In the genomic region with DNA sequence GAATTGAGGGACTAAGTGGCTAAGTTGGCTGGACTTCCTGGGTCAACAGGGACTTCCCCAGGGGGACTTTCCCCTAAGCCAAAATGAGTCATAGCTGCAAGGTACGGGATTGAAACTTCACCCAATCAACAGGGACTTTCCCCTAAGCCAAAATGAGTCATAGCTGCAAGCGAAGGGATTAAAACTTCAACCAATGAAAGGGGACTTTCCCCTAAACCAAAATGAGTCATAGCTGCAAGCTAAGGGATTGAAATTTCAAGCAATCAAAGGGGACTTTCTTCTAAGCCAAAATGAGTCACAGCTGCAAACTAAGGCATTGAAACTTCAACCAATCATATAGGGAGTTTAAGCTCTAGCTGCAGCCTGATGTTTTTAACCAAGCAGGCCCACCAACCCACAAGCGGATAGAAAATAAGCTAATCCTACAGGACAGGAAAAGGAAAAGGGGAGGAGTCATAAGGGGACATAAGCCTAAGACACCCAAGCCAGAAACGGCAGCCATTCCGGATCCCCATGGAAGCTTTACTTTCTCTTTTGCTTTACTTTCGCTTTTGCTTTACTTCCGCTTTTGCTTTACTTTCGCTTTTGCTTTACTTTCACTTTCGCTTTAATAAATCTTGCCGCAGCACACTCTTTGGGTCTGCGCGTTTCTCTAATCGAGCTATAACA, we compare ENCODE assay signal across 9 cellular contexts.
DNase-seq lines count a peak whose midpoint lies in the region; TF ChIP-seq lines count a peak whose summit lies in the region.
"Had no signal": no experiment of that assay in that cellular context is flagged by ENCODE, and none has a peak within 500 bp of the region (broad histone marks: within the 10 kb centered on the region; RNA-seq: fewer than 3 reads in every experiment).

No MANE protein-coding gene starts in this region.

- H3K9me3 ChIP-seq in GM23248 (ENCODE audit: low read depth) (no peaks in the 10 kb centered on the region), fibroblast of lung (ENCODE audit: control insufficient read depth, insufficient read depth, low read depth, low read length) (no peaks in the 10 kb centered on the region)

- H3K9me2 ChIP-seq in GM23248 (ENCODE audit: insufficient read depth), result no peaks in the 10 kb centered on the region

- H3K4me2 ChIP-seq in GM23248 (ENCODE audit: unreplicated experiment) (no peak overlapping the region), fibroblast of lung (ENCODE audit: extremely low read depth, insufficient read depth, low read length) (no peak overlapping the region)

- H3K4me3 ChIP-seq in GM12865 (ENCODE audit: low read depth, low read length) (peak overlapping the region; percentile 7), GM23248 (no peak overlapping the region), fibroblast of lung (replicated peaks in 1 of 4; ENCODE audit: control extremely low read depth in 1 of 4, insufficient read depth in 1 of 4, low read depth in 3 of 4, low read length in 4 of 4) (no peak overlapping the region)
- H3K4me3 ChIP-seq: SJSA1 had no signal

- H3K27me3 ChIP-seq in GM23248 (replicated peaks; ENCODE audit: insufficient read depth), result no peaks in the 10 kb centered on the region
- H3K27me3 ChIP-seq in fibroblast of lung (ENCODE audit: control insufficient read depth, insufficient read depth, low read length), result no peaks in the 10 kb centered on the region
- H3K27me3 ChIP-seq: SJSA1 had no signal

- 66 to 69% methylated on average over 13 of the region's 13 CpGs for WGBS in GM23248 (ENCODE audit: low coverage in 1 of 2, low lambda C conversion rate in 2 of 2, missing lambda C conversion rate in 2 of 2), 2 experiments

- no peaks in the 10 kb centered on the region for H3F3A ChIP-seq in GM23248 (ENCODE audit: insufficient read depth)

- H3K79me2 ChIP-seq in GM23248 (ENCODE audit: insufficient read depth) (no peaks in the 10 kb centered on the region), fibroblast of lung (ENCODE audit: control insufficient read depth, insufficient read depth, low read length) (no peaks in the 10 kb centered on the region)

- no peak overlapping the region for H2AFZ ChIP-seq in GM23248
- H2AFZ ChIP-seq in fibroblast of lung (ENCODE audit: low read length), result no peak overlapping the region

- no peaks in the 10 kb centered on the region; the same call in 1 of the 2 replicates for H4K20me1 ChIP-seq in GM23248 (ENCODE audit: insufficient read depth)
- H4K20me1 ChIP-seq in fibroblast of lung (ENCODE audit: control insufficient read depth, extremely low read depth, insufficient read depth, low read length), result no peaks in the 10 kb centered on the region

- TF ChIP-seq CTCF in GM12865 (IDR thresholded peaks at IDR 0.05; ENCODE audit: insufficient read depth, low read depth, low read length, missing control alignments), result no peak
- TF ChIP-seq CTCF in fibroblast of lung (conservative IDR thresholded peaks at IDR 0.05 in 1 of 2, IDR thresholded peaks at IDR 0.05 in 1 of 2; ENCODE audit: low read depth in 1 of 2, low read length in 2 of 2), result no peak

- H3K27ac ChIP-seq in GM23248 (no peak overlapping the region), fibroblast of lung (ENCODE audit: insufficient read depth, low read length) (no peak overlapping the region)
- H3K27ac ChIP-seq: SJSA1 had no signal

- H3K9ac ChIP-seq in GM23248 (no peak overlapping the region), fibroblast of lung (ENCODE audit: insufficient read depth, low read length) (no peak overlapping the region)

- H3K36me3 ChIP-seq in GM23248 (ENCODE audit: low read depth) (no peaks in the 10 kb centered on the region), fibroblast of lung (ENCODE audit: control insufficient read depth, insufficient read depth, low read length) (no peaks in the 10 kb centered on the region)
- H3K36me3 ChIP-seq: SJSA1 had no signal

- no peaks in the 10 kb centered on the region for H3K4me1 ChIP-seq in GM23248 (ENCODE audit: insufficient read depth)
- no peaks in the 10 kb centered on the region for H3K4me1 ChIP-seq in fibroblast of lung (ENCODE audit: control insufficient read depth, extremely low read depth, insufficient read depth, low read length)
- H3K4me1 ChIP-seq: SJSA1 had no signal

- DNase-seq in GM12865 (ENCODE audit: low read depth) (peak; percentile 94), GM23248 (peak; percentile 9), LHCN-M2 (ENCODE audit: low read depth) (peak; percentile 11), fibroblast of lung (ENCODE audit: low read depth in 2 of 2) (peak; percentile 59 to 69), cortex of kidney (lab: John Stamatoyannopoulos, UW) (no peak), NCI-H187 (lab: John Stamatoyannopoulos, UW) (no peak)
- DNase-seq in activated CD4-positive, alpha-beta T cell treated with anti-CD3 and anti-CD28 coated beads, Interleukin-2, amount 50 U/mL, for 1 hour, result peak; percentile 11
- peak; percentile 13 to 36 (median 35) for DNase-seq in stimulated activated CD4-positive, alpha-beta T cell treated with anti-CD3 and anti-CD28 coated beads, TNF-alpha, amount 100 ng/mL, for 48 hours (ENCODE audit: low read depth in 3 of 3)

- in situ Hi-C loops in GM23248 (cut with MboI), result no loop called here

Comparison
In these comparisons a context has a peak if more than half of its experiments do, and no peak if none do; other contexts are left out.
1. DNase-seq: peak in GM12865 (single experiment), GM23248 (single experiment), LHCN-M2 (single experiment), activated CD4-positive, alpha-beta T cell treated with anti-CD3 and anti-CD28 coated beads, Interleukin-2, amount 50 U/mL, for 1 hour (single experiment), fibroblast of lung (2 of 2) and stimulated activated CD4-positive, alpha-beta T cell treated with anti-CD3 and anti-CD28 coated beads, TNF-alpha, amount 100 ng/mL, for 48 hours (3 of 3); none in cortex of kidney (single experiment) and NCI-H187 (0 of 2).